In genomic region chr17:79027925-79028491, GRCh38 we compare ENCODE assay signal across 11 cellular contexts. TPM values are rescaled to one million over a fixed set of nuclear protein-coding genes. Genes with fewer than 3 reads are reported as not detected.
DNase-seq lines count a peak whose midpoint lies in the region; ATAC-seq and TF ChIP-seq lines count a peak whose summit lies in the region.
"Had no signal": no experiment of that assay in that cellular context is flagged by ENCODE, and none has a peak within 500 bp of the region (broad histone marks: within the 10 kb centered on the region; RNA-seq: fewer than 3 reads in every experiment).

No MANE protein-coding gene starts in this region.

- no peak for ATAC-seq in omental fat pad (ENCODE audit: low FRiP score)

- H2AFZ ChIP-seq in fibroblast of lung (ENCODE audit: low read length) (no peak overlapping the region), neuronal stem cell (ENCODE audit: low read length) (no peak overlapping the region)

- no peak overlapping the region for H3K27ac ChIP-seq in fibroblast of lung (ENCODE audit: insufficient read depth, low read length)
- H3K27ac ChIP-seq in neuronal stem cell (replicated peaks; ENCODE audit: low read length), result no peak overlapping the region

- DNase-seq in A172 (ENCODE audit: low spot score) (peak; percentile 81), NT2/D1 (ENCODE audit: low read depth, low spot score) (no peak), fibroblast of lung (ENCODE audit: low read depth in 2 of 2) (peak in 1 of 2 donors; percentile 68), neuronal stem cell (ENCODE audit: low spot score) (no peak), NCI-H2081 (lab: John Stamatoyannopoulos, UW) (no peak), NCI-H446 treated with DMSO at 0.1 percent for 48 hours (lab: John Stamatoyannopoulos, UW) (no peak), UCSD-AML1 (lab: John Stamatoyannopoulos, UW; ENCODE audit: unreplicated experiment) (no peak), omental fat pad (ENCODE audit: low spot score) (no peak)
- DNase-seq: cortex of kidney, immature natural killer cell, NCI-H146 had no signal

- peak overlapping the region; percentile 23 for H3K9ac ChIP-seq in NT2/D1 (ENCODE audit: insufficient read length, low read depth)
- no peak overlapping the region for H3K9ac ChIP-seq in fibroblast of lung (ENCODE audit: insufficient read depth, low read length)
- H3K9ac ChIP-seq in neuronal stem cell (ENCODE audit: low read depth, low read length, poor library complexity), result no peak overlapping the region

- no peak overlapping the region for H2BK120ac ChIP-seq in neuronal stem cell (ENCODE audit: low read depth, low read length)

- no peaks in the 10 kb centered on the region for H3K79me2 ChIP-seq in fibroblast of lung (ENCODE audit: control insufficient read depth, insufficient read depth, low read length)

- H3K4me3 ChIP-seq in NT2/D1 (ENCODE audit: insufficient read length, low read depth) (no peak overlapping the region), fibroblast of lung (replicated peaks in 1 of 4; ENCODE audit: control extremely low read depth in 1 of 4, insufficient read depth in 1 of 4, low read depth in 3 of 4, low read length in 4 of 4) (no peak overlapping the region), neuronal stem cell (ENCODE audit: low read length in 2 of 2) (no peak overlapping the region)

- H3K27me3 ChIP-seq in NT2/D1 (ENCODE audit: insufficient read depth, insufficient read length), result peaks cover 42% of the 10 kb centered on the region
- H3K27me3 ChIP-seq in fibroblast of lung (ENCODE audit: control insufficient read depth, insufficient read depth, low read length), result no peaks in the 10 kb centered on the region
- H3K27me3 ChIP-seq in neuronal stem cell (ENCODE audit: control insufficient read depth in 3 of 3, insufficient read depth in 3 of 3, low read depth in 1 of 3, low read length in 3 of 3), result peaks cover 0 to 83% (median 12%) of the 10 kb centered on the region in 3 experiments

- H3K23ac ChIP-seq in neuronal stem cell (ENCODE audit: low read depth, low read length, poor library complexity), result no peak overlapping the region

- no peaks in the 10 kb centered on the region for H3K9me3 ChIP-seq in NT2/D1 (ENCODE audit: insufficient read depth, low read length)
- no peaks in the 10 kb centered on the region for H3K9me3 ChIP-seq in fibroblast of lung (ENCODE audit: control insufficient read depth, insufficient read depth, low read depth, low read length)
- H3K9me3 ChIP-seq in neuronal stem cell (replicated peaks in 1 of 2; ENCODE audit: control insufficient read depth in 2 of 2, insufficient read depth in 1 of 2, low read depth in 1 of 2, low read length in 2 of 2), result no peaks in the 10 kb centered on the region

- no peak overlapping the region for H3K14ac ChIP-seq in neuronal stem cell (ENCODE audit: low read length)

- H3K4me2 ChIP-seq in fibroblast of lung (ENCODE audit: extremely low read depth, insufficient read depth, low read length), result peak overlapping the region; percentile 37
- no peak overlapping the region for H3K4me2 ChIP-seq in neuronal stem cell (ENCODE audit: insufficient read depth, low read length, poor library complexity, severe bottlenecking)

- no peak overlapping the region for H4K8ac ChIP-seq in neuronal stem cell (ENCODE audit: low read depth, low read length)

- H3K4ac ChIP-seq in neuronal stem cell (ENCODE audit: low read length), result no peak overlapping the region

- H3K36me3 ChIP-seq in NT2/D1 (ENCODE audit: insufficient read depth, insufficient read length, low read length) (no peaks in the 10 kb centered on the region), fibroblast of lung (ENCODE audit: control insufficient read depth, insufficient read depth, low read length) (no peaks in the 10 kb centered on the region), neuronal stem cell (replicated peaks in 1 of 2; ENCODE audit: control insufficient read depth in 2 of 2, insufficient read depth in 2 of 2, low read length in 2 of 2) (no peaks in the 10 kb centered on the region)

- TF ChIP-seq CTCF in fibroblast of lung (conservative IDR thresholded peaks at IDR 0.05 in 1 of 2, IDR thresholded peaks at IDR 0.05 in 1 of 2; ENCODE audit: low read depth in 1 of 2, low read length in 2 of 2), result no peak
- TF ChIP-seq CTCF in omental fat pad (IDR thresholded peaks at IDR 0.05), result no peak

- H3K4me1 ChIP-seq in NT2/D1 (ENCODE audit: insufficient read depth, insufficient read length) (peaks cover 24% of the 10 kb centered on the region), fibroblast of lung (ENCODE audit: control insufficient read depth, extremely low read depth, insufficient read depth, low read length) (peaks cover 30% of the 10 kb centered on the region), neuronal stem cell (ENCODE audit: control insufficient read depth in 2 of 2, insufficient read depth in 1 of 2, low read depth in 1 of 2, low read length in 2 of 2) (peaks cover 5 to 10% of the 10 kb centered on the region in 2 donors)

- H4K20me1 ChIP-seq in fibroblast of lung (ENCODE audit: control insufficient read depth, extremely low read depth, insufficient read depth, low read length), result no peaks in the 10 kb centered on the region

- peak overlapping the region; percentile 24 for H2AK5ac ChIP-seq in neuronal stem cell (ENCODE audit: low read depth, low read length)

- H2BK12ac ChIP-seq in neuronal stem cell (ENCODE audit: low read length), result no peak overlapping the region

- H3K79me1 ChIP-seq in neuronal stem cell (ENCODE audit: low read depth, low read length), result no peaks in the 10 kb centered on the region

- no peak overlapping the region for H4K91ac ChIP-seq in neuronal stem cell (ENCODE audit: low read depth, low read length, poor library complexity)

- peak overlapping the region; percentile 43 for H2BK15ac ChIP-seq in neuronal stem cell (ENCODE audit: low read length)

- no peak overlapping the region for H3K18ac ChIP-seq in neuronal stem cell (ENCODE audit: low read length)

- H2BK5ac ChIP-seq in neuronal stem cell (ENCODE audit: low read length), result peak overlapping the region; percentile 20

- no CpG with 5 or more reads among the region's 16 CpGs for WGBS in neuronal stem cell (ENCODE audit: extremely low coverage in 2 of 2, insufficient read length in 2 of 2, insufficient replicate concordance in 1 of 2), 2 donors

RNA-seq across cellular contexts. Expression of gene C1QTNF1, which starts 4.0 kb away (rescaled TPM):
- total RNA-seq in A172 (2014; rRNA removed; shearing (Covaris generic)), result 6.5 and 11.8 TPM in 2 replicates
- total RNA-seq in fibroblast of lung (32.4 and 45.2 TPM in 2 replicates), omental fat pad (100 to 1,000 TPM; 110 to 438 (median 388) TPM)
- polyA plus RNA-seq in fibroblast of lung, result 15.0 and 15.7 TPM in 2 replicates
- 25.1 and 27.7 TPM in 2 replicates for polyA plus RNA-seq in fibroblast of lung (2012)
- polyA minus RNA-seq in fibroblast of lung (ENCODE audit: low replicate concordance), result 24.6 and 29.0 TPM in 2 replicates
- 1.3 TPM for polyA plus RNA-seq in neuronal stem cell (2013, experiment 1 of 2)
- 1.6 TPM for polyA plus RNA-seq in neuronal stem cell (2013, experiment 2 of 2)
- polyA plus RNA-seq: immature natural killer cell had no signal

RNA-seq across cellular contexts. Expression of gene CANT1, which starts 18.4 kb away (rescaled TPM):
- 81.4 and 90.1 TPM in 2 replicates for total RNA-seq in A172 (2014; rRNA removed; shearing (Covaris generic))
- total RNA-seq in fibroblast of lung, result 36.2 and 46.6 TPM in 2 replicates
- polyA plus RNA-seq in fibroblast of lung, result 39.9 and 61.7 TPM in 2 replicates
- polyA plus RNA-seq in fibroblast of lung (2012), result 39.8 and 57.6 TPM in 2 replicates
- 50.1 and 68.5 TPM in 2 replicates for polyA minus RNA-seq in fibroblast of lung (ENCODE audit: low replicate concordance)
- 30.7 TPM for polyA plus RNA-seq in neuronal stem cell (2013, experiment 1 of 2)
- 30.5 TPM for polyA plus RNA-seq in neuronal stem cell (2013, experiment 2 of 2)
- total RNA-seq in omental fat pad, result 10 to 100 TPM; 24.0 to 34.8 (median 30.3) TPM

RNA-seq across cellular contexts. Expression of gene ENGASE, which starts 46.6 kb away (rescaled TPM):
- total RNA-seq in A172 (2014; rRNA removed; shearing (Covaris generic)), result 8.8 and 9.1 TPM in 2 replicates
- total RNA-seq in fibroblast of lung, result 14.9 and 15.9 TPM in 2 replicates
- 3.6 and 3.9 TPM in 2 replicates for polyA plus RNA-seq in fibroblast of lung
- polyA plus RNA-seq in fibroblast of lung (2012), result 5.8 and 6.7 TPM in 2 replicates
- 4.4 and 23.5 TPM in 2 replicates for polyA minus RNA-seq in fibroblast of lung (ENCODE audit: low replicate concordance)
- polyA plus RNA-seq in neuronal stem cell (2013, experiment 1 of 2), result 17.4 TPM
- polyA plus RNA-seq in neuronal stem cell (2013, experiment 2 of 2), result 18.1 TPM
- total RNA-seq in omental fat pad, result 10 to 100 TPM; 12.2 to 52.3 (median 22.2) TPM

RNA-seq across cellular contexts. Expression of gene LGALS3BP, which starts 48.3 kb away (rescaled TPM):
- total RNA-seq in A172 (2014; rRNA removed; shearing (Covaris generic)), result 352 and 514 TPM in 2 replicates
- 320 and 387 TPM in 2 replicates for total RNA-seq in fibroblast of lung
- polyA plus RNA-seq in fibroblast of lung, result 93.2 and 128 TPM in 2 replicates
- polyA plus RNA-seq in fibroblast of lung (2012), result 160 and 278 TPM in 2 replicates
- polyA minus RNA-seq in fibroblast of lung (ENCODE audit: low replicate concordance), result 166 and 363 TPM in 2 replicates
- polyA plus RNA-seq in neuronal stem cell (2013, experiment 1 of 2), result 36.5 TPM
- polyA plus RNA-seq in neuronal stem cell (2013, experiment 2 of 2), result 36.6 TPM
- 100 to 1,000 TPM; 325 to 516 (median 441) TPM for total RNA-seq in omental fat pad
